In genomic region chrX:42818151-42818921, GRCh38 we compare ENCODE assay signal across 26 cellular contexts. TPM values are rescaled to one million over a fixed set of nuclear protein-coding genes. Genes with fewer than 3 reads are reported as not detected.
DNase-seq lines count a peak whose midpoint lies in the region; ATAC-seq and TF ChIP-seq lines count a peak whose summit lies in the region.
"Had no signal": no experiment of that assay in that cellular context is flagged by ENCODE, and none has a peak within 500 bp of the region (broad histone marks: within the 10 kb centered on the region; RNA-seq: fewer than 3 reads in every experiment).

No MANE protein-coding gene starts in this region.

- DNase-seq in DMS53 (lab: John Stamatoyannopoulos, UW) (peak; percentile 10), DMS53 treated with DMSO at 0.1 percent for 48 hours (lab: John Stamatoyannopoulos, UW; ENCODE audit: unreplicated experiment) (no peak), OCI-LY7 (ENCODE audit: low spot score) (peak; percentile 13), islet precursor cell (peak; percentile 66), omental fat pad (ENCODE audit: low spot score) (no peak)
- DNase-seq in activated CD4-positive, CD25-positive, alpha-beta regulatory T cell treated with anti-CD3 and anti-CD28 coated beads, Interleukin-2, amount 50 U/mL, for 72 hours: no peak
- DNase-seq: ACHN; BE2C; CD8-positive, alpha-beta memory T cell; DMS 273 treated with DMSO at 0.1 percent for 48 hours; DND-41; HCEC 1CT; Kasumi-1; NCI-H1105 treated with DMSO at 0.1 percent for 48 hours; NCI-H2029; NCI-H446; NCI-H524 treated with DMSO at 0.1 percent for 48 hours; NCI-H774; PC-9; Right ventricle myocardium superior had no signal

- H2AFZ ChIP-seq in OCI-LY7 (ENCODE audit: low read length): no peak overlapping the region
- H2AFZ ChIP-seq: PC-9 had no signal

- H3K27ac ChIP-seq in OCI-LY7 (ENCODE audit: low read depth, low read length, poor library complexity, severe bottlenecking): no peak overlapping the region
- H3K27ac ChIP-seq: 22Rv1, PC-9, SJSA1 had no signal

- CTCF ChIA-PET in OCI-LY7 (lab: Charles Lee; ENCODE audit: unreplicated experiment): no interaction called here

- peaks cover 17% of the 10 kb centered on the region; the same call in 1 of the 2 replicates for H3K9me3 ChIP-seq in OCI-LY7 (ENCODE audit: low read length)
- H3K9me3 ChIP-seq: BE2C, SJSA1 had no signal

- no peaks in the 10 kb centered on the region for H4K20me1 ChIP-seq in OCI-LY7 (ENCODE audit: insufficient read depth, low read length)

- no peaks in the 10 kb centered on the region for H3K79me2 ChIP-seq in OCI-LY7 (ENCODE audit: insufficient read depth, low read depth, low read length)

- no peak for TF ChIP-seq CTCF in OCI-LY7 (conservative IDR thresholded peaks at IDR 0.05; ENCODE audit: low read length)
- TF ChIP-seq CTCF in omental fat pad (IDR thresholded peaks at IDR 0.05): no peak

- BruUV-seq in OCI-LY7 (replicated peaks; lab: Mats Ljungman, UMichigan): no TSS peak

- POLR2A ChIA-PET in OCI-LY7 (lab: Charles Lee): interaction anchor here (1.8 kb wide), 1 partner anchor 11 kb away, joined by 4 read pairs; no protein-coding TSS in a partner anchor

- no peaks in the 10 kb centered on the region; the same call in 1 of the 2 replicates for H3K36me3 ChIP-seq in OCI-LY7 (ENCODE audit: insufficient read depth, low read length)
- H3K36me3 ChIP-seq: BE2C, SJSA1 had no signal

- intact Hi-C loops in OCI-LY7 (cut with micrococcal nuclease; ENCODE audit: unreplicated experiment): no loop called here

- H3K4me1 ChIP-seq in OCI-LY7 (ENCODE audit: insufficient read depth, low read length, poor library complexity, severe bottlenecking): no peaks in the 10 kb centered on the region
- H3K4me1 ChIP-seq: BE2C, SJSA1 had no signal

- no peaks in the 10 kb centered on the region for H3K9me2 ChIP-seq in OCI-LY7 (ENCODE audit: insufficient read depth, low read length)

- no peak overlapping the region for H3K4me3 ChIP-seq in OCI-LY7 (ENCODE audit: low read depth, low read length, poor library complexity, severe bottlenecking)
- H3K4me3 ChIP-seq: PC-9, SJSA1 had no signal

- H3K4me2 ChIP-seq in OCI-LY7 (ENCODE audit: low read length): no peak overlapping the region
- H3K4me2 ChIP-seq: PC-9 had no signal

- ATAC-seq in GM19324 (IDR thresholded peaks at IDR 0.05; ENCODE audit: low FRiP score, unreplicated experiment): no peak
- no peak for ATAC-seq in GM21737 (IDR thresholded peaks at IDR 0.05; ENCODE audit: unreplicated experiment)
- ATAC-seq in omental fat pad (ENCODE audit: low FRiP score): no peak

RNA-seq across cellular contexts. Expression of gene PPP1R2C, which starts 40.4 kb away (rescaled TPM):
- total RNA-seq in OCI-LY7 (2014; rRNA removed; shearing (Covaris generic)): not detected in 2 replicates
- total RNA-seq in OCI-LY7 (2022) (not detected in 2 replicates), omental fat pad (not detected)
- total RNA-seq: CD8-positive, alpha-beta memory T cell; M059J; PC-9; Right ventricle myocardium superior; RPMI7951; SJSA1 had no signal

Comparison
In these comparisons a context has a peak if more than half of its experiments do, and no peak if none do; other contexts are left out.
1. DNase-seq: peak in DMS53 (single experiment), OCI-LY7 (single experiment) and islet precursor cell (single experiment); none in DMS53 treated with DMSO at 0.1 percent for 48 hours (single experiment), activated CD4-positive, CD25-positive, alpha-beta regulatory T cell treated with anti-CD3 and anti-CD28 coated beads, Interleukin-2, amount 50 U/mL, for 72 hours (single experiment) and omental fat pad (single experiment).